10 cellular contexts compared by ENCODE assay signal in the genomic region with DNA sequence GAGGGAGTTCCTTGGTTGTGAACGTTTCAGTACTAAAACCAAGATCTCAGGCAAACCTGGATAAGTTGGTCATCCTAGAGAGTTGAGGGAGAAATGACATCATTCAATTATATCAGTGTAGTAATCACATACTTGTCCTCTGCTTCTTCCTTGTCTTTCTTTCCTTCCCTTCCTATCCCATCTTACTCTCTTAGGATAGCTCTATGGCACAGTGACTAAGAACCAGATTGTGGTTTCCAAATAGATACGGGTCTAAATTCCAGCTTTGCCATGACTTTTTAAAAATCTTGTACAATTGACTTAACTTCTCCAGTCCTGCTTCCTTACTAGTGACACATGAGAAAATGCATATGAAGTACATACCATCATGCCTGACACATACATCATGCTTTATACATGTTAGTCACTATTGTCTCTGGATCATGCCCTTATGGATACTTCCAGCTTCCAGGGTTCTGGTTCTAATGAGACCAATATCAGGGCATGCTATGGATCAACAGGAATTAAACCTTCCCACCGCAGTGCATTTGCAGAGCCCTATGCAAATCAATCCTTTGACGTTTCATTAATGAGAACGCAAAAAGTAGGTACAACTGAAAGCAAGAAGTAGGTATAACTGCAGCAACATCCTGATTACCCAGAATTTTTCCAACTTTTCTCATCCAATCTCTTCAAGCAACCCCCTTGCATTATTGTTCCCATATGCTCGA.
DNase-seq lines count a peak whose midpoint lies in the region; TF ChIP-seq lines count a peak whose summit lies in the region.
"Had no signal": no experiment of that assay in that cellular context is flagged by ENCODE, and none has a peak within 500 bp of the region (broad histone marks: within the 10 kb centered on the region; RNA-seq: fewer than 3 reads in every experiment).

No MANE protein-coding gene starts in this region.

- H3K27me3 ChIP-seq in OCI-LY3 (ENCODE audit: low read depth, low read length) (no peaks in the 10 kb centered on the region), duodenal mucosa (ENCODE audit: control insufficient read depth in 1 of 2, insufficient read depth in 2 of 2, low read length in 2 of 2) (no peaks in the 10 kb centered on the region), dorsolateral prefrontal cortex (no peaks in the 10 kb centered on the region)
- H3K27me3 ChIP-seq: adrenal gland had no signal

- H3K9me3 ChIP-seq in OCI-LY3 (ENCODE audit: insufficient read depth, low read length) (no peaks in the 10 kb centered on the region), duodenal mucosa (ENCODE audit: control insufficient read depth in 1 of 2, low read length in 2 of 2) (no peaks in the 10 kb centered on the region)
- H3K9me3 ChIP-seq: adrenal gland had no signal

- H3K4me3 Mint-ChIP-seq in nephron progenitor cell, result peak overlapping the region; percentile 63

- no peaks in the 10 kb centered on the region for H4K20me1 ChIP-seq in OCI-LY3 (ENCODE audit: insufficient read depth, low read length)

- intact Hi-C loops in dorsolateral prefrontal cortex (cut with DNase I), result loop anchor here (5.0 to 10.0 kb wide), 2 partner anchors 124 to 169 kb away; partner anchors contain the start of gene KLF7 (in 1 of the 2)

- H3K4me3 ChIP-seq in OCI-LY3 (ENCODE audit: low read length) (peak overlapping the region; percentile 30), duodenal mucosa (ENCODE audit: low read depth in 1 of 2, low read length in 2 of 2) (no peak overlapping the region), dorsolateral prefrontal cortex (peak overlapping the region in 11 of 59 donors; percentile 31 to 53 (median 45))

- no peaks in the 10 kb centered on the region for H3K27me3 Mint-ChIP-seq in nephron progenitor cell (ENCODE audit: low read depth, poor library complexity)

- H3K36me3 ChIP-seq in OCI-LY3 (replicated peaks; ENCODE audit: low read depth, low read length) (no peaks in the 10 kb centered on the region), duodenal mucosa (ENCODE audit: control insufficient read depth in 1 of 2, insufficient read depth in 2 of 2, low read length in 2 of 2) (no peaks in the 10 kb centered on the region)
- H3K36me3 ChIP-seq: adrenal gland had no signal

- H3K9ac ChIP-seq in OCI-LY3 (ENCODE audit: low read length) (no peak overlapping the region), duodenal mucosa (ENCODE audit: low read depth in 1 of 2, low read length in 2 of 2) (peak overlapping the region in 1 of 2 donors; percentile 37)

- H2AFZ ChIP-seq in OCI-LY3 (ENCODE audit: low read depth, low read length), result no peak overlapping the region

- no peaks in the 10 kb centered on the region for H3K79me2 ChIP-seq in OCI-LY3 (ENCODE audit: low read length)

- H3K4me1 ChIP-seq in OCI-LY3 (ENCODE audit: low read length) (peaks cover 58% of the 10 kb centered on the region), duodenal mucosa (ENCODE audit: control insufficient read depth in 1 of 2, insufficient read depth in 2 of 2, low read length in 2 of 2) (peaks cover 0 to 9% of the 10 kb centered on the region in 2 donors)

- peak; percentile 76 for DNase-seq in EH (ENCODE audit: low read depth)
- no peak for DNase-seq in nephron progenitor cell
- no peak for DNase-seq in NCI-H774 (lab: John Stamatoyannopoulos, UW)
- DNase-seq in stimulated activated CD4-positive, alpha-beta T cell treated with anti-CD3 and anti-CD28 coated beads, Interleukin-1b, Interleukin-23, amount 100 ng/mL, for 48 hours, result no peak
- DNase-seq in stimulated activated CD4-positive, alpha-beta T cell treated with anti-CD3 and anti-CD28 coated beads, Interleukin-2, amount 100 ng/mL, for 48 hours, result no peak
- no peak for DNase-seq in dorsolateral prefrontal cortex
- DNase-seq: RPMI8226 had no signal

- H3K27ac ChIP-seq in OCI-LY3 (ENCODE audit: low read length), result no peak overlapping the region
- H3K27ac ChIP-seq in duodenal mucosa (ENCODE audit: low read depth, low read length), result peak overlapping the region; percentile 43
- peak overlapping the region in 11 of 59 donors; percentile 31 to 81 (median 55) for H3K27ac ChIP-seq in dorsolateral prefrontal cortex

- TF ChIP-seq CTCF in OCI-LY3 (IDR thresholded peaks at IDR 0.05; ENCODE audit: low read depth, low read length) (no peak), nephron progenitor cell (IDR thresholded peaks at IDR 0.05) (no peak), dorsolateral prefrontal cortex (IDR thresholded peaks at IDR 0.05 in 54 of 56, conservative IDR thresholded peaks at IDR 0.05 in 2 of 56; ENCODE audit: low read depth in 1 of 56, partially characterized antibody in 56 of 56) (no peak)

- H3K4me1 Mint-ChIP-seq in nephron progenitor cell, result peaks cover 82% of the 10 kb centered on the region

- H3K36me3 Mint-ChIP-seq in nephron progenitor cell (ENCODE audit: low read depth), result no peaks in the 10 kb centered on the region

- H3K9me3 Mint-ChIP-seq in nephron progenitor cell, result no peaks in the 10 kb centered on the region

- H3K4me2 ChIP-seq in OCI-LY3 (ENCODE audit: low read length), result peak overlapping the region; percentile 56

- H3K27ac Mint-ChIP-seq in nephron progenitor cell, result peak overlapping the region; percentile 93
